Comparison of ENCODE assay signal across 8 cellular contexts in genomic region chr6:79630883-79631799, GRCh38. TPM values are rescaled to one million over a fixed set of nuclear protein-coding genes. Genes with fewer than 3 reads are reported as not detected.
DNase-seq lines count a peak whose midpoint lies in the region; ATAC-seq and TF ChIP-seq lines count a peak whose summit lies in the region.

SH3BGRL2 (plus strand) TSS chr6:79631329; CDS start chr6:79631462, 133 bp downstream.

- in situ Hi-C loops in brain microvascular endothelial cell (cut with HindIII; ENCODE audit: low pct_ligation_motif_present, low sequenced_read_pairs) = no loop called here

- H3K9me3 Mint-ChIP-seq in CD4-positive, alpha-beta T cell = no peaks in the 10 kb centered on the region

- H3K9me3 ChIP-seq in CD4-positive, alpha-beta T cell (ENCODE audit: control insufficient read depth, low read length) = no peaks in the 10 kb centered on the region

- no peak within 1 kb of the TSS for H3K27ac Mint-ChIP-seq in CD4-positive, alpha-beta T cell

- peak within 1 kb of the TSS; percentile 85 for H3K4me3 Mint-ChIP-seq in CD4-positive, alpha-beta T cell

- peak; percentile 24 for ATAC-seq in CD4-positive, alpha-beta T cell (ENCODE audit: poor library complexity)
- peak; percentile 86 for ATAC-seq in GM19438 (IDR thresholded peaks at IDR 0.05; ENCODE audit: low read depth, unreplicated experiment)

- no peaks in the 10 kb centered on the region for H3K36me3 Mint-ChIP-seq in CD4-positive, alpha-beta T cell (ENCODE audit: low read depth)

- CTCF ChIA-PET in CD4-positive, alpha-beta T cell (lab: Charles Lee) = interaction anchor here (1.2 kb wide), 1 partner anchor 8 kb away, joined by 5 read pairs; no protein-coding TSS in a partner anchor

- peak in 3 of 10 experiments; percentile 13 to 35 (median 24) for DNase-seq in CD4-positive, alpha-beta T cell
- DNase-seq in HuH-7 (ENCODE audit: low spot score) (peak; percentile 77), SHP77 (lab: John Stamatoyannopoulos, UW) (peak; percentile 77 to 84), brain microvascular endothelial cell (peak; percentile 67), hippocampal formation (lab: John Stamatoyannopoulos, UW) (peak; percentile 47 to 62), posterior vena cava (ENCODE audit: low spot score) (peak; percentile 90), AML-193 (lab: John Stamatoyannopoulos, UW) (no peak)

- H3K4me3 ChIP-seq in brain microvascular endothelial cell (ENCODE audit: low read depth, low read length) = peak within 1 kb of the TSS; percentile 80

- peaks cover 64% of the 10 kb centered on the region for H3K27me3 Mint-ChIP-seq in CD4-positive, alpha-beta T cell

- H3K27me3 ChIP-seq in CD4-positive, alpha-beta T cell (ENCODE audit: control insufficient read depth, insufficient read depth, low read length) = peaks cover 57% of the 10 kb centered on the region
- H3K27me3 ChIP-seq in brain microvascular endothelial cell (replicated peaks) = no peaks in the 10 kb centered on the region

- H3K27ac ChIP-seq in CD4-positive, alpha-beta T cell (ENCODE audit: low read depth, low read length) = no peak within 1 kb of the TSS
- no peak within 1 kb of the TSS for H3K27ac ChIP-seq in brain microvascular endothelial cell

- no peaks in the 10 kb centered on the region for H3K36me3 ChIP-seq in brain microvascular endothelial cell (replicated peaks)

- TF ChIP-seq CTCF in CD4-positive, alpha-beta T cell (IDR thresholded peaks at IDR 0.05) = no peak
- no peak for TF ChIP-seq CTCF in brain microvascular endothelial cell (IDR thresholded peaks at IDR 0.05; ENCODE audit: low read depth, low read length, missing control alignments)

- intact Hi-C loops in CD4-positive, alpha-beta T cell (cut with DNase I, micrococcal nuclease) = loop anchor here in 1 of 2 experiments (5.0 kb wide), 1 partner anchor 236 kb away; no protein-coding TSS in a partner anchor
- intact Hi-C loops in posterior vena cava (cut with DNase I) = no loop called here

- H3K4me1 Mint-ChIP-seq in CD4-positive, alpha-beta T cell (ENCODE audit: low read depth) = peaks cover 8% of the 10 kb centered on the region

- POLR2A ChIA-PET in CD4-positive, alpha-beta T cell (lab: Charles Lee) = interaction anchor here (0.6 to 1.4 kb wide), 2 partner anchors 28 to 36 kb away, joined by 3 read pairs; no protein-coding TSS in a partner anchor

RNA-seq across cellular contexts. Expression of gene SH3BGRL2, which starts in this region (rescaled TPM):
- under 1 TPM; 0.25 to 0.38 TPM for total RNA-seq in CD4-positive, alpha-beta T cell
- total RNA-seq in posterior vena cava = 10 to 100 TPM; 14.0 to 15.0 TPM

Comparison
In these comparisons a context has a peak if more than half of its experiments do, and no peak if none do; other contexts are left out.
1. RNA of gene SH3BGRL2 (total RNA-seq): 14.0 to 15.0 TPM in posterior vena cava; 0.25 to 0.38 TPM in CD4-positive, alpha-beta T cell; every median in the first group is over 10 times any median in the second.
2. Peak in ATAC-seq in CD4-positive, alpha-beta T cell; RNA of the gene not detected or under 1 TPM.
3. DNase-seq: peak in HuH-7 (single experiment), SHP77 (2 of 2), brain microvascular endothelial cell (single experiment), hippocampal formation (2 of 2) and posterior vena cava (single experiment); none in AML-193 (0 of 2).